In the genomic region with DNA sequence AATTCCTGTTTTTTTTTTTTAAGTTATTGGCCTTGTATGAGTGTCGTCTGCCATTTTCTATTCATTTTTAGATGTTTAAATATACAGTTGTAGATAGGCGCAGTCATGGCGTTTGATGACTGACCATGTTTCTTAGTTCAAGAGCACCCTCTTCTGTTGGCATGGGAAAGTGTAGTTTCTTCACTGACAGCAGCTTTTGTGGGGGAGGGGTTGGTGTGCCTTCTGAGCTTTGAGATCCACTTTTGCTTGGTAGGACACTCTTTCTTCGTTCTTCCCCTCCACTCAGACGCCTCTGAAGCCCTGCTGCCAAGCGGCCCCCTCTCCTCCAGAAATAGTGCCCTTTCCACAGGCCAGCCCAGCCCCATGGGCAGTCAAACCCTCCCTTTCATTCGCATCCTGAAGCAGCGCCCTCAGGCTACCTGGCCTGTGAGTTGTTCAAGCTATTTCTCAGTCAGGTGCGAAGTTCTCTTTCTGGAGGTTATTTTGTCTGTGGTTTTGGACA, we compare ENCODE assay signal across 9 cellular contexts.
DNase-seq lines count a peak whose midpoint lies in the region; ATAC-seq and TF ChIP-seq lines count a peak whose summit lies in the region.
"Had no signal": no experiment of that assay in that cellular context is flagged by ENCODE, and none has a peak within 500 bp of the region (broad histone marks: within the 10 kb centered on the region; RNA-seq: fewer than 3 reads in every experiment).

No MANE protein-coding gene starts in this region.

- H3K4me3 Mint-ChIP-seq in activated T-cell treated with anti-CD3 and anti-CD28 coated beads, Interleukin-2, amount 50 U/mL, for 4 hours = no peak overlapping the region
- H3K4me3 Mint-ChIP-seq in effector memory CD8-positive, alpha-beta T cell = no peak overlapping the region

- H3K36me3 Mint-ChIP-seq in activated T-cell treated with anti-CD3 and anti-CD28 coated beads, Interleukin-2, amount 50 U/mL, for 4 hours (ENCODE audit: insufficient read depth) = no peaks in the 10 kb centered on the region
- no peaks in the 10 kb centered on the region for H3K36me3 Mint-ChIP-seq in effector memory CD8-positive, alpha-beta T cell (ENCODE audit: insufficient read depth)

- TF ChIP-seq CTCF in foreskin keratinocyte (conservative IDR thresholded peaks at IDR 0.05) = peak; percentile 92

- H3K4me3 ChIP-seq in HUES6 (ENCODE audit: low read depth, low read length) = 0 out of 2 replicates have a peak overlapping the region, but pooled peaks have one; percentile 20
- H3K4me3 ChIP-seq: BLaER1 treated with 17β-estradiol and CSF1 and Interleukin-3, amounts not matched to agents 10 nM and 100 nM had no signal

- peaks cover 4% of the 10 kb centered on the region; the same call in 1 of the 2 replicates for H3K4me1 ChIP-seq in HUES6 (ENCODE audit: control insufficient read depth, insufficient read depth, low read length)
- H3K4me1 ChIP-seq in foreskin keratinocyte = no peaks in the 10 kb centered on the region
- H3K4me1 ChIP-seq: BLaER1 treated with 17β-estradiol and CSF1 and Interleukin-3, amounts not matched to agents 10 nM and 100 nM had no signal

- H3K27ac Mint-ChIP-seq in effector memory CD8-positive, alpha-beta T cell = no peak overlapping the region

- H3K27ac ChIP-seq in HUES6 (ENCODE audit: low read depth, low read length) = no peak overlapping the region
- H3K27ac ChIP-seq in foreskin keratinocyte = no peak overlapping the region
- H3K27ac ChIP-seq: BLaER1 treated with 17β-estradiol and CSF1 and Interleukin-3, amounts not matched to agents 10 nM and 100 nM had no signal

- ATAC-seq in activated T-cell treated with anti-CD3 and anti-CD28 coated beads, Interleukin-2, amount 50 U/mL, for 4 hours = peak; percentile 51 to 65
- peak; percentile 78 for ATAC-seq in foreskin keratinocyte
- no peak for ATAC-seq in effector memory CD8-positive, alpha-beta T cell (replicated peaks)

- DNase-seq in NK-92 treated with Interleukin-12 subunit alpha and Interleukin-12 subunit beta, amount 100 ng/mL, for 24 hours (lab: John Stamatoyannopoulos, UW) = peak; percentile 9
- DNase-seq in NK-92 (lab: John Stamatoyannopoulos, UW; ENCODE audit: unreplicated experiment) (no peak), NCI-H82 treated with DMSO at 0.1 percent for 48 hours (lab: John Stamatoyannopoulos, UW; ENCODE audit: unreplicated experiment) (peak; percentile 88), foreskin keratinocyte (peak; percentile 46 to 80), nucleus accumbens (lab: John Stamatoyannopoulos, UW) (peak in 49 of 56 donors; percentile 2 to 81 (median 29))
- no peak for DNase-seq in activated T-cell treated with anti-CD3 and anti-CD28 coated beads, Interleukin-2, amount 50 U/mL, for 4 hours
- no peak for DNase-seq in effector memory CD8-positive, alpha-beta T cell

- H3K9me3 Mint-ChIP-seq in activated T-cell treated with anti-CD3 and anti-CD28 coated beads, Interleukin-2, amount 50 U/mL, for 4 hours = no peaks in the 10 kb centered on the region
- H3K9me3 Mint-ChIP-seq in effector memory CD8-positive, alpha-beta T cell = no peaks in the 10 kb centered on the region

- no peaks in the 10 kb centered on the region for H3K4me1 Mint-ChIP-seq in activated T-cell treated with anti-CD3 and anti-CD28 coated beads, Interleukin-2, amount 50 U/mL, for 4 hours (ENCODE audit: low read depth)
- no peaks in the 10 kb centered on the region for H3K4me1 Mint-ChIP-seq in effector memory CD8-positive, alpha-beta T cell (ENCODE audit: low read depth in 2 of 2)

- no peak overlapping the region for H3K9ac ChIP-seq in HUES6 (ENCODE audit: low read length)
- H3K9ac ChIP-seq: BLaER1 treated with 17β-estradiol and CSF1 and Interleukin-3, amounts not matched to agents 10 nM and 100 nM had no signal

- H3K27me3 ChIP-seq in HUES6 (ENCODE audit: control insufficient read depth, insufficient read depth, low read length) (no peaks in the 10 kb centered on the region), foreskin keratinocyte (no peaks in the 10 kb centered on the region)

- H3K27me3 Mint-ChIP-seq in activated T-cell treated with anti-CD3 and anti-CD28 coated beads, Interleukin-2, amount 50 U/mL, for 4 hours (ENCODE audit: low read depth) = peaks cover 13% of the 10 kb centered on the region
- peaks cover 5 to 26% of the 10 kb centered on the region in 2 donors for H3K27me3 Mint-ChIP-seq in effector memory CD8-positive, alpha-beta T cell

- H3K36me3 ChIP-seq in HUES6 (ENCODE audit: control insufficient read depth, insufficient read depth, low read length) = no peaks in the 10 kb centered on the region
- H3K36me3 ChIP-seq: BLaER1 treated with 17β-estradiol and CSF1 and Interleukin-3, amounts not matched to agents 10 nM and 100 nM had no signal

- H3K9me3 ChIP-seq in HUES6 (ENCODE audit: control insufficient read depth, insufficient read depth, low read depth, low read length) = no peaks in the 10 kb centered on the region

Comparison
In these comparisons a context has a peak if more than half of its experiments do, and no peak if none do; other contexts are left out.
1. DNase-seq: peak in NK-92 treated with Interleukin-12 subunit alpha and Interleukin-12 subunit beta, amount 100 ng/mL, for 24 hours (single experiment), NCI-H82 treated with DMSO at 0.1 percent for 48 hours (single experiment), foreskin keratinocyte (2 of 2) and nucleus accumbens (49 of 56); none in NK-92 (single experiment), activated T-cell treated with anti-CD3 and anti-CD28 coated beads, Interleukin-2, amount 50 U/mL, for 4 hours (single experiment) and effector memory CD8-positive, alpha-beta T cell (0 of 3).